ENCODE assay signal across 1 cellular context in genomic region chr18:75210274-75211001, GRCh38.
TF ChIP-seq lines count a peak whose summit lies in the region.

TSS of gene TSHZ1 (plus strand) at chr18:75210797. CDS start at chr18:75211877, 1,080 bp downstream.

TF ChIP-seq in HepG2, 621 proteins besides CTCF, POLR2A, EP300 and RAD21 (continued from another document):
- peak; percentile 63 for TF ChIP-seq ARID3A (IDR thresholded peaks at IDR 0.05; ENCODE audit: low read depth, low read length)
- TF ChIP-seq CREM (IDR thresholded peaks at IDR 0.05): 0 out of 2 replicates have a peak, but pooled peaks have one; percentile 28
- TF ChIP-seq CREM (CRISPR knock-in tag; IDR thresholded peaks at IDR 0.05): no peak
- peak; percentile 51 for TF ChIP-seq XRCC5 (optimal IDR thresholded peaks at IDR 0.05; ENCODE audit: low read length)
- no peak for TF ChIP-seq FOSL1 (CRISPR knock-in tag; IDR thresholded peaks at IDR 0.05; ENCODE audit: borderline replicate concordance)
- TF ChIP-seq SIX4 (CRISPR knock-in tag; IDR thresholded peaks at IDR 0.05): peak; percentile 61; the same call in 1 of the 2 replicates
- TF ChIP-seq GMEB2 (CRISPR knock-in tag; IDR thresholded peaks at IDR 0.05; ENCODE audit: low read depth): no peak
- no peak for TF ChIP-seq ZNF30 (CRISPR knock-in tag; IDR thresholded peaks at IDR 0.05)
- peak; percentile 65 for TF ChIP-seq ASH2L (IDR thresholded peaks at IDR 0.05; ENCODE audit: insufficient read length, low read depth, low read length)
- no peak for TF ChIP-seq SP1 (IDR thresholded peaks at IDR 0.05)
- TF ChIP-seq SP1 (CRISPR knock-in tag; IDR thresholded peaks at IDR 0.05): no peak
- no peak for TF ChIP-seq ZBTB2 (CRISPR knock-in tag; IDR thresholded peaks at IDR 0.05; ENCODE audit: low read depth)
- TF ChIP-seq ATF3 (CRISPR knock-in tag; IDR thresholded peaks at IDR 0.05): no peak
- TF ChIP-seq MAF1 (CRISPR knock-in tag; IDR thresholded peaks at IDR 0.05; ENCODE audit: borderline replicate concordance): no peak
- TF ChIP-seq ERF (CRISPR knock-in tag; IDR thresholded peaks at IDR 0.05): peak; percentile 45; the same call in 1 of the 2 replicates
- TF ChIP-seq ZNF510 (CRISPR knock-in tag; IDR thresholded peaks at IDR 0.05; ENCODE audit: low read depth): no peak
- peak; percentile 29; the same call in 1 of the 2 replicates for TF ChIP-seq SIX1 (CRISPR knock-in tag; IDR thresholded peaks at IDR 0.05; ENCODE audit: borderline replicate concordance)
- peak; percentile 31; the same call in 1 of the 2 replicates for TF ChIP-seq THAP11 (CRISPR knock-in tag; IDR thresholded peaks at IDR 0.05)
- 0 out of 2 replicates have a peak, but pooled peaks have one; percentile 40 for TF ChIP-seq POLR2G (IDR thresholded peaks at IDR 0.05; ENCODE audit: low read depth, low read length)
- no peak for TF ChIP-seq THAP7 (CRISPR knock-in tag; IDR thresholded peaks at IDR 0.05)
- no peak for TF ChIP-seq AKAP8 (CRISPR knock-in tag; IDR thresholded peaks at IDR 0.05)
- peak; percentile 51; the same call in 1 of the 2 replicates for TF ChIP-seq DRAP1 (CRISPR knock-in tag; IDR thresholded peaks at IDR 0.05)
- no peak for TF ChIP-seq MTF2 (CRISPR knock-in tag; IDR thresholded peaks at IDR 0.05; ENCODE audit: borderline replicate concordance)
